ENCODE assay signal across 8 cellular contexts in genomic region chr12:57523706-57524614, GRCh38. TPM values are rescaled to one million over a fixed set of nuclear protein-coding genes. Genes with fewer than 3 reads are reported as not detected.
DNase-seq lines count a peak whose midpoint lies in the region; ATAC-seq lines count a peak whose summit lies in the region.

No MANE protein-coding gene starts in this region.

- H3K9me3 Mint-ChIP-seq in activated naive CD8-positive, alpha-beta T cell treated with anti-CD3 and anti-CD28 coated beads, Interleukin-2, amount 50 U/mL, for 24 hours = no peaks in the 10 kb centered on the region

- peak; percentile 21 for DNase-seq in activated CD4-positive, alpha-beta T cell treated with anti-CD3 and anti-CD28 coated beads for 48 hours
- DNase-seq in activated CD4-positive, alpha-beta T cell treated with anti-CD3 and anti-CD28 coated beads, Interleukin-2, amount 50 U/mL, for 1 hour = no peak
- DNase-seq in activated naive CD8-positive, alpha-beta T cell treated with anti-CD3 and anti-CD28 coated beads, Interleukin-2, amount 50 U/mL, for 24 hours = no peak
- no peak for DNase-seq in NCI-H510A (lab: John Stamatoyannopoulos, UW)
- no peak for DNase-seq in AG08396 (ENCODE audit: low spot score)
- DNase-seq in SHP77 (lab: John Stamatoyannopoulos, UW) = no peak

- H3K4me1 Mint-ChIP-seq in activated naive CD8-positive, alpha-beta T cell treated with anti-CD3 and anti-CD28 coated beads, Interleukin-2, amount 50 U/mL, for 24 hours = peaks cover 44% of the 10 kb centered on the region

- H3K36me3 Mint-ChIP-seq in activated naive CD8-positive, alpha-beta T cell treated with anti-CD3 and anti-CD28 coated beads, Interleukin-2, amount 50 U/mL, for 24 hours (ENCODE audit: low read depth) = peaks cover 25% of the 10 kb centered on the region

- H3K27ac Mint-ChIP-seq in activated naive CD8-positive, alpha-beta T cell treated with anti-CD3 and anti-CD28 coated beads, Interleukin-2, amount 50 U/mL, for 24 hours = peak overlapping the region; percentile 87

- peak overlapping the region; percentile 84 for H3K4me3 ChIP-seq in thymus (ENCODE audit: low read length)

- peaks cover 45% of the 10 kb centered on the region for H3K36me3 ChIP-seq in thymus (ENCODE audit: control insufficient read depth, insufficient read depth)

- WGBS in thymus = 87% methylated on average over 14 of the region's 14 CpGs

- no peaks in the 10 kb centered on the region for H3K9me3 ChIP-seq in thymus (ENCODE audit: control insufficient read depth)

- H3K27ac ChIP-seq in layer of hippocampus (ENCODE audit: low read depth, low read length) (peak overlapping the region; percentile 100), thymus (ENCODE audit: low read depth) (peak overlapping the region; percentile 99)

- H3K4me1 ChIP-seq in thymus (ENCODE audit: control insufficient read depth, insufficient read depth, low read length) = peaks cover 30% of the 10 kb centered on the region

- H3K27me3 ChIP-seq in layer of hippocampus (ENCODE audit: control insufficient read depth, insufficient read depth, low read length) (no peaks in the 10 kb centered on the region), thymus (ENCODE audit: control insufficient read depth, insufficient read depth) (no peaks in the 10 kb centered on the region)

- peak overlapping the region; percentile 95 for H3K4me3 Mint-ChIP-seq in activated naive CD8-positive, alpha-beta T cell treated with anti-CD3 and anti-CD28 coated beads, Interleukin-2, amount 50 U/mL, for 24 hours

- no peak for ATAC-seq in activated naive CD8-positive, alpha-beta T cell treated with anti-CD3 and anti-CD28 coated beads, Interleukin-2, amount 50 U/mL, for 24 hours

- peaks cover 2% of the 10 kb centered on the region for H3K27me3 Mint-ChIP-seq in activated naive CD8-positive, alpha-beta T cell treated with anti-CD3 and anti-CD28 coated beads, Interleukin-2, amount 50 U/mL, for 24 hours

RNA-seq across cellular contexts. Expression of gene MBD6, which starts 1.3 kb away (rescaled TPM):
- polyA plus RNA-seq in thymus = 60.5 TPM

RNA-seq across cellular contexts. Expression of gene DDIT3, which starts 3.6 kb away (rescaled TPM):
- 43.4 TPM for polyA plus RNA-seq in thymus

RNA-seq across cellular contexts. Expression of gene DCTN2, which starts 23.0 kb away (rescaled TPM):
- 79.7 TPM for polyA plus RNA-seq in thymus

RNA-seq across cellular contexts. Expression of gene KIF5A, which starts 25.9 kb away (rescaled TPM):
- polyA plus RNA-seq in thymus = 0.27 TPM

RNA-seq across cellular contexts. Expression of gene MARS1, which starts 36.1 kb away (rescaled TPM):
- polyA plus RNA-seq in thymus = 117 TPM
